In the genomic region with DNA sequence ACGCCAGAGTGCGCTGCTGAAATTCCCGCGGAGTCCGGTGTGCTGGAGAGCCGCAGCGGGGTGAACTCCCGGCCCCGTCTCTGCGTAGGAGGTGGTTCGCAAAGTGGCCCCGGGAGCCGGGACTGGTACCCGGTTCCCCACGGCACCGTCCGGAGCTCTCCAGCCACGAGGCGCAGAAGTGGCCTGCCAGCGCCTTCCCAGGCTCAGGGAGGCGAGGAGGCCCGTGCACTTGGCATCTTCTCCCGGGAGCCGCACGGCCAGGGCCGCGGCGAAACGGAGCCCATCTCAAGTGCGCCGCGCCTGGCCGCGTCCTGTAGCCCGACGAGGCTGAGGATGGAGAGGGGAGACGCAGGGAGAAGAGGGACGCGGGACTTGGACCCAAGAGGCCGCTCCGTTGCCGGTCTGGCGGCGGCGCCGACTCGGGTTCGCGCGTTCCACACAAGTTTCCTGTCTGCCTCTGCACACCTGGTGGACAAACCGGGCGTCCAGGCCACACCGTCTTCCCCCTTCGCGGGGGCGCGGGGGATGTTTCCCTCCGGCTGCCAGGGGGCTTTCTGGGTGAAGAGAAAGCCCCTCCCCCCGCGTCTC, we compare ENCODE assay signal across 10 cellular contexts. TPM values are rescaled to one million over a fixed set of nuclear protein-coding genes. Genes with fewer than 3 reads are reported as not detected.
A peak's percentile ranks its signal among the peaks of the same experiment; 100 is the strongest.
DNase-seq lines count a peak whose midpoint lies in the region; ATAC-seq and TF ChIP-seq lines count a peak whose summit lies in the region.
"Had no signal": no experiment of that assay in that cellular context is flagged by ENCODE, and none has a peak within 500 bp of the region (broad histone marks: within the 10 kb centered on the region; RNA-seq: fewer than 3 reads in every experiment).

No MANE protein-coding gene starts in this region.

- no peaks in the 10 kb centered on the region for H3K4me1 ChIP-seq in RWPE2 (ENCODE audit: insufficient read depth, poor library complexity, severe bottlenecking)
- peaks cover 0 to 48% (median 11%) of the 10 kb centered on the region in 12 donors for H3K4me1 ChIP-seq in heart left ventricle
- H3K4me1 ChIP-seq in parathyroid adenoma = no peaks in the 10 kb centered on the region

- H3K36me3 ChIP-seq in RWPE2 (ENCODE audit: low read depth) = no peaks in the 10 kb centered on the region
- H3K36me3 ChIP-seq in heart left ventricle = no peaks in the 10 kb centered on the region
- H3K36me3 ChIP-seq in parathyroid adenoma (ENCODE audit: control insufficient read depth, insufficient read depth, low read length) = no peaks in the 10 kb centered on the region

- intact Hi-C loops in heart left ventricle (cut with DNase I) = loop anchor here in 1 of 10 donors (10.0 kb wide), 1 partner anchor 840 kb away; a partner anchor contains a TSS

- H3K9me3 ChIP-seq in RWPE2 (ENCODE audit: severe bottlenecking) (no peaks in the 10 kb centered on the region), heart left ventricle (no peaks in the 10 kb centered on the region), parathyroid adenoma (ENCODE audit: control insufficient read depth, low read length) (no peaks in the 10 kb centered on the region)

- no peak overlapping the region for H2AFZ ChIP-seq in parathyroid adenoma

- H3K4me3 ChIP-seq in RWPE2 (ENCODE audit: severe bottlenecking) (peak overlapping the region; percentile 32), heart left ventricle (peak overlapping the region in 10 of 12 donors; percentile 9 to 44 (median 31)), parathyroid adenoma (ENCODE audit: low read depth, low read length) (peak overlapping the region; percentile 52)

- TF ChIP-seq CTCF in RWPE2 (IDR thresholded peaks at IDR 0.05; ENCODE audit: poor library complexity, severe bottlenecking) = peak; percentile 36
- peak in 1 of 12 donors; percentile 8 for TF ChIP-seq CTCF in heart left ventricle (IDR thresholded peaks at IDR 0.05)
- no peak for TF ChIP-seq CTCF in parathyroid adenoma (IDR thresholded peaks at IDR 0.05)

- TF ChIP-seq POLR2A in heart left ventricle (IDR thresholded peaks at IDR 0.05) = no peak

- H3K27me3 ChIP-seq in RWPE2 (ENCODE audit: insufficient read depth, poor library complexity, severe bottlenecking) (peaks cover 60% of the 10 kb centered on the region), heart left ventricle (peaks cover 71 to 100% (median 94%) of the 10 kb centered on the region in 9 donors), parathyroid adenoma (ENCODE audit: control insufficient read depth, insufficient read depth, low read length) (peaks cover 3% of the 10 kb centered on the region)

- no peak overlapping the region for H3K9ac ChIP-seq in parathyroid adenoma

- peak; percentile 73 for DNase-seq in ELF-1 (ENCODE audit: low read depth, low spot score)
- DNase-seq in RWPE2 (ENCODE audit: low spot score) = peak; percentile 68
- DNase-seq in heart left ventricle = no peak
- DNase-seq in NCI-H187 treated with DMSO at 0.1 percent for 48 hours (lab: John Stamatoyannopoulos, UW) = no peak
- DNase-seq in NCI-H2081 treated with DMSO at 0.1 percent for 48 hours (lab: John Stamatoyannopoulos, UW) = no peak
- DNase-seq: DMS79 treated with DMSO at 0.1 percent for 48 hours had no signal

- ATAC-seq in RWPE2 (ENCODE audit: low read depth) (peak; percentile 44), heart left ventricle (peak in 2 of 4 donors; percentile 44 to 59), HG03460 (IDR thresholded peaks at IDR 0.05; ENCODE audit: unreplicated experiment) (no peak), HG03135 (IDR thresholded peaks at IDR 0.05; ENCODE audit: unreplicated experiment) (no peak)

- WGBS in heart left ventricle, 4 donors = 0 to 1% (median 1%) methylated on average over 21 to 60 of the region's 60 CpGs

- no peak overlapping the region for H3K27ac ChIP-seq in RWPE2 (ENCODE audit: poor library complexity, severe bottlenecking)
- peak overlapping the region in 1 of 12 donors; percentile 51 for H3K27ac ChIP-seq in heart left ventricle
- H3K27ac ChIP-seq in parathyroid adenoma = no peak overlapping the region
- H3K27ac ChIP-seq: RWPE1 had no signal

- H3K4me2 ChIP-seq in parathyroid adenoma (ENCODE audit: low read length) = peak overlapping the region; percentile 74

- H3K79me2 ChIP-seq in parathyroid adenoma = no peaks in the 10 kb centered on the region

RNA-seq across cellular contexts. Expression of a gene that starts 1.0 kb away (rescaled TPM):
- total RNA-seq in heart left ventricle = 1 to 10 TPM in 2 of 9 donors, under 1 TPM in 6, not detected in 1; 0.15 to 1.5 (median 0.34) TPM
- polyA plus RNA-seq in heart left ventricle = under 1 TPM; 0.23 to 0.55 TPM

Comparison
In these comparisons a context has a peak if more than half of its experiments do, and no peak if none do; other contexts are left out.
1. DNase-seq: peak in ELF-1 (single experiment) and RWPE2 (single experiment); none in heart left ventricle (0 of 5), NCI-H187 treated with DMSO at 0.1 percent for 48 hours (single experiment) and NCI-H2081 treated with DMSO at 0.1 percent for 48 hours (single experiment).
2. Peak in every context shown above with its lines, with median percentiles within 50 percentile points of each other: H3K4me3 ChIP-seq.